1 cellular context compared by ENCODE assay signal in genomic region chr17:30824356-30825145, GRCh38.
TF ChIP-seq lines count a peak whose summit lies in the region.

TSS of gene CRLF3 (minus strand) at chr17:30824692. CDS start at chr17:30824651, 41 bp downstream.

TF ChIP-seq in K562, 482 proteins besides CTCF, POLR2A, EP300 and RAD21 (continued from another document and continues in another):
- TF ChIP-seq, protein P1, sequence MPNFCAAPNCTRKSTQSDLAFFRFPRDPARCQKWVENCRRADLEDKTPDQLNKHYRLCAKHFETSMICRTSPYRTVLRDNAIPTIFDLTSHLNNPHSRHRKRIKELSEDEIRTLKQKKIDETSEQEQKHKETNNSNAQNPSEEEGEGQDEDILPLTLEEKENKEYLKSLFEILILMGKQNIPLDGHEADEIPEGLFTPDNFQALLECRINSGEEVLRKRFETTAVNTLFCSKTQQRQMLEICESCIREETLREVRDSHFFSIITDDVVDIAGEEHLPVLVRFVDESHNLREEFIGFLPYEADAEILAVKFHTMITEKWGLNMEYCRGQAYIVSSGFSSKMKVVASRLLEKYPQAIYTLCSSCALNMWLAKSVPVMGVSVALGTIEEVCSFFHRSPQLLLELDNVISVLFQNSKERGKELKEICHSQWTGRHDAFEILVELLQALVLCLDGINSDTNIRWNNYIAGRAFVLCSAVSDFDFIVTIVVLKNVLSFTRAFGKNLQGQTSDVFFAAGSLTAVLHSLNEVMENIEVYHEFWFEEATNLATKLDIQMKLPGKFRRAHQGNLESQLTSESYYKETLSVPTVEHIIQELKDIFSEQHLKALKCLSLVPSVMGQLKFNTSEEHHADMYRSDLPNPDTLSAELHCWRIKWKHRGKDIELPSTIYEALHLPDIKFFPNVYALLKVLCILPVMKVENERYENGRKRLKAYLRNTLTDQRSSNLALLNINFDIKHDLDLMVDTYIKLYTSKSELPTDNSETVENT (CRISPR knock-in tag; IDR thresholded peaks at IDR 0.05): peak; percentile 49; the same call in 1 of the 2 replicates
- peak in 1 of 2 experiments; percentile 85; a peak in 2 of 4 replicates for TF ChIP-seq ZNF639 (CRISPR knock-in tag; conservative IDR thresholded peaks at IDR 0.05 in 1 of 2, IDR thresholded peaks at IDR 0.05 in 1 of 2)
- TF ChIP-seq, protein P2, sequence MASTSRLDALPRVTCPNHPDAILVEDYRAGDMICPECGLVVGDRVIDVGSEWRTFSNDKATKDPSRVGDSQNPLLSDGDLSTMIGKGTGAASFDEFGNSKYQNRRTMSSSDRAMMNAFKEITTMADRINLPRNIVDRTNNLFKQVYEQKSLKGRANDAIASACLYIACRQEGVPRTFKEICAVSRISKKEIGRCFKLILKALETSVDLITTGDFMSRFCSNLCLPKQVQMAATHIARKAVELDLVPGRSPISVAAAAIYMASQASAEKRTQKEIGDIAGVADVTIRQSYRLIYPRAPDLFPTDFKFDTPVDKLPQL (IDR thresholded peaks at IDR 0.05; ENCODE audit: extremely low read depth, insufficient read length): no peak
- TF ChIP-seq TCF7L2 (IDR thresholded peaks at IDR 0.05; ENCODE audit: low read depth, low read length): no peak
- TF ChIP-seq, protein P3, sequence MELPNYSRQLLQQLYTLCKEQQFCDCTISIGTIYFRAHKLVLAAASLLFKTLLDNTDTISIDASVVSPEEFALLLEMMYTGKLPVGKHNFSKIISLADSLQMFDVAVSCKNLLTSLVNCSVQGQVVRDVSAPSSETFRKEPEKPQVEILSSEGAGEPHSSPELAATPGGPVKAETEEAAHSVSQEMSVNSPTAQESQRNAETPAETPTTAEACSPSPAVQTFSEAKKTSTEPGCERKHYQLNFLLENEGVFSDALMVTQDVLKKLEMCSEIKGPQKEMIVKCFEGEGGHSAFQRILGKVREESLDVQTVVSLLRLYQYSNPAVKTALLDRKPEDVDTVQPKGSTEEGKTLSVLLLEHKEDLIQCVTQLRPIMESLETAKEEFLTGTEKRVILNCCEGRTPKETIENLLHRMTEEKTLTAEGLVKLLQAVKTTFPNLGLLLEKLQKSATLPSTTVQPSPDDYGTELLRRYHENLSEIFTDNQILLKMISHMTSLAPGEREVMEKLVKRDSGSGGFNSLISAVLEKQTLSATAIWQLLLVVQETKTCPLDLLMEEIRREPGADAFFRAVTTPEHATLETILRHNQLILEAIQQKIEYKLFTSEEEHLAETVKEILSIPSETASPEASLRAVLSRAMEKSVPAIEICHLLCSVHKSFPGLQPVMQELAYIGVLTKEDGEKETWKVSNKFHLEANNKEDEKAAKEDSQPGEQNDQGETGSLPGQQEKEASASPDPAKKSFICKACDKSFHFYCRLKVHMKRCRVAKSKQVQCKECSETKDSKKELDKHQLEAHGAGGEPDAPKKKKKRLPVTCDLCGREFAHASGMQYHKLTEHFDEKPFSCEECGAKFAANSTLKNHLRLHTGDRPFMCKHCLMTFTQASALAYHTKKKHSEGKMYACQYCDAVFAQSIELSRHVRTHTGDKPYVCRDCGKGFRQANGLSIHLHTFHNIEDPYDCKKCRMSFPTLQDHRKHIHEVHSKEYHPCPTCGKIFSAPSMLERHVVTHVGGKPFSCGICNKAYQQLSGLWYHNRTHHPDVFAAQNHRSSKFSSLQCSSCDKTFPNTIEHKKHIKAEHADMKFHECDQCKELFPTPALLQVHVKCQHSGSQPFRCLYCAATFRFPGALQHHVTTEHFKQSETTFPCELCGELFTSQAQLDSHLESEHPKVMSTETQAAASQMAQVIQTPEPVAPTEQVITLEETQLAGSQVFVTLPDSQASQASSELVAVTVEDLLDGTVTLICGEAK (IDR thresholded peaks at IDR 0.05): no peak
- TF ChIP-seq, protein P3 (CRISPR knock-in tag; IDR thresholded peaks at IDR 0.05): no peak
- TF ChIP-seq HIVEP1 (CRISPR knock-in tag; IDR thresholded peaks at IDR 0.05): no peak
- no peak for TF ChIP-seq MYBL2 (IDR thresholded peaks at IDR 0.05; ENCODE audit: low read depth)
- TF ChIP-seq MYBL2 (CRISPR knock-in tag; IDR thresholded peaks at IDR 0.05; ENCODE audit: borderline replicate concordance): no peak
- TF ChIP-seq ZNF589 (CRISPR knock-in tag; IDR thresholded peaks at IDR 0.05; ENCODE audit: low read depth): peak; percentile 70
- peak in 2 of 3 experiments; percentile 76 to 82 for TF ChIP-seq YY1 (IDR thresholded peaks at IDR 0.05; ENCODE audit: borderline replicate concordance in 1 of 3, control insufficient read depth in 1 of 3, extremely low read depth in 1 of 3, insufficient read depth in 3 of 3, insufficient read length in 1 of 3, insufficient replicate concordance in 2 of 3, low read depth in 1 of 3, low read length in 2 of 3)
- TF ChIP-seq TRIM28 (IDR thresholded peaks at IDR 0.05): peak; percentile 24; the same call in 1 of the 2 replicates
- no peak; the same call in 1 of the 2 replicates for TF ChIP-seq MAFK (IDR thresholded peaks at IDR 0.05; ENCODE audit: low read length)
- peak; percentile 86 for TF ChIP-seq CBX1 (IDR thresholded peaks at IDR 0.05; ENCODE audit: low read depth)
- TF ChIP-seq POLR3A (IDR thresholded peaks at IDR 0.05; ENCODE audit: borderline replicate concordance, extremely low read depth, insufficient read depth, insufficient read length): no peak
- TF ChIP-seq E2F6 (IDR thresholded peaks at IDR 0.05; ENCODE audit: borderline replicate concordance in 1 of 2, extremely low read depth in 1 of 2, insufficient read depth in 1 of 2, insufficient read length in 1 of 2, low read depth in 1 of 2, low read length in 1 of 2, poor library complexity in 1 of 2, severe bottlenecking in 1 of 2): peak; percentile 73 to 84
- TF ChIP-seq, protein P4, sequence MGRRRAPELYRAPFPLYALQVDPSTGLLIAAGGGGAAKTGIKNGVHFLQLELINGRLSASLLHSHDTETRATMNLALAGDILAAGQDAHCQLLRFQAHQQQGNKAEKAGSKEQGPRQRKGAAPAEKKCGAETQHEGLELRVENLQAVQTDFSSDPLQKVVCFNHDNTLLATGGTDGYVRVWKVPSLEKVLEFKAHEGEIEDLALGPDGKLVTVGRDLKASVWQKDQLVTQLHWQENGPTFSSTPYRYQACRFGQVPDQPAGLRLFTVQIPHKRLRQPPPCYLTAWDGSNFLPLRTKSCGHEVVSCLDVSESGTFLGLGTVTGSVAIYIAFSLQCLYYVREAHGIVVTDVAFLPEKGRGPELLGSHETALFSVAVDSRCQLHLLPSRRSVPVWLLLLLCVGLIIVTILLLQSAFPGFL (CRISPR knock-in tag; IDR thresholded peaks at IDR 0.05): no peak
- TF ChIP-seq ZSCAN29 (IDR thresholded peaks at IDR 0.05): no peak
- no peak; the same call in 1 of the 2 replicates for TF ChIP-seq POLR2H (tag; IDR thresholded peaks at IDR 0.05; ENCODE audit: low read depth)
- TF ChIP-seq ZZZ3 (IDR thresholded peaks at IDR 0.05): no peak
- TF ChIP-seq HCFC1 (IDR thresholded peaks at IDR 0.05; ENCODE audit: low read depth, low read length): peak; percentile 64
- no peak for TF ChIP-seq FOS (IDR thresholded peaks at IDR 0.05; ENCODE audit: extremely low read depth, insufficient read length)
- 0 out of 2 replicates have a peak, but pooled peaks have one; percentile 14 for TF ChIP-seq DIDO1 (tag; IDR thresholded peaks at IDR 0.05; ENCODE audit: low read depth)
- TF ChIP-seq ELK3 (CRISPR knock-in tag; IDR thresholded peaks at IDR 0.05): no peak
- TF ChIP-seq MECOM (CRISPR knock-in tag; IDR thresholded peaks at IDR 0.05): 0 out of 2 replicates have a peak, but pooled peaks have one; percentile 33
- TF ChIP-seq ZNF431 (CRISPR knock-in tag; IDR thresholded peaks at IDR 0.05): peak; percentile 93
- 0 out of 2 replicates have a peak, but pooled peaks have one; percentile 45 for TF ChIP-seq PML (IDR thresholded peaks at IDR 0.05; ENCODE audit: low read length)
- no peak for TF ChIP-seq KLF1 (tag; IDR thresholded peaks at IDR 0.05)
- TF ChIP-seq HDGF (IDR thresholded peaks at IDR 0.05): peak; percentile 35; the same call in 1 of the 2 replicates
- TF ChIP-seq ZKSCAN8 (CRISPR knock-in tag; IDR thresholded peaks at IDR 0.05): no peak
- TF ChIP-seq TOE1 (IDR thresholded peaks at IDR 0.05; ENCODE audit: borderline replicate concordance): peak; percentile 51; the same call in 1 of the 2 replicates
- TF ChIP-seq TOE1 (CRISPR knock-in tag; IDR thresholded peaks at IDR 0.05; ENCODE audit: borderline replicate concordance, low read depth): no peak
- TF ChIP-seq, protein P5, sequence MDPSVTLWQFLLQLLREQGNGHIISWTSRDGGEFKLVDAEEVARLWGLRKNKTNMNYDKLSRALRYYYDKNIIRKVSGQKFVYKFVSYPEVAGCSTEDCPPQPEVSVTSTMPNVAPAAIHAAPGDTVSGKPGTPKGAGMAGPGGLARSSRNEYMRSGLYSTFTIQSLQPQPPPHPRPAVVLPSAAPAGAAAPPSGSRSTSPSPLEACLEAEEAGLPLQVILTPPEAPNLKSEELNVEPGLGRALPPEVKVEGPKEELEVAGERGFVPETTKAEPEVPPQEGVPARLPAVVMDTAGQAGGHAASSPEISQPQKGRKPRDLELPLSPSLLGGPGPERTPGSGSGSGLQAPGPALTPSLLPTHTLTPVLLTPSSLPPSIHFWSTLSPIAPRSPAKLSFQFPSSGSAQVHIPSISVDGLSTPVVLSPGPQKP (CRISPR knock-in tag; IDR thresholded peaks at IDR 0.05): no peak
- peak; percentile 92 for TF ChIP-seq PKNOX1 (IDR thresholded peaks at IDR 0.05)
- TF ChIP-seq ELF2 (CRISPR knock-in tag; IDR thresholded peaks at IDR 0.05): 0 out of 2 replicates have a peak, but pooled peaks have one; percentile 10
- peak; percentile 100 for TF ChIP-seq CXXC5 (CRISPR knock-in tag; IDR thresholded peaks at IDR 0.05)
- TF ChIP-seq ZNF584 (CRISPR knock-in tag; IDR thresholded peaks at IDR 0.05; ENCODE audit: low read depth): peak; percentile 59; the same call in 1 of the 2 replicates
- no peak for TF ChIP-seq RNF219 (CRISPR knock-in tag; IDR thresholded peaks at IDR 0.05)
